In the genomic region with DNA sequence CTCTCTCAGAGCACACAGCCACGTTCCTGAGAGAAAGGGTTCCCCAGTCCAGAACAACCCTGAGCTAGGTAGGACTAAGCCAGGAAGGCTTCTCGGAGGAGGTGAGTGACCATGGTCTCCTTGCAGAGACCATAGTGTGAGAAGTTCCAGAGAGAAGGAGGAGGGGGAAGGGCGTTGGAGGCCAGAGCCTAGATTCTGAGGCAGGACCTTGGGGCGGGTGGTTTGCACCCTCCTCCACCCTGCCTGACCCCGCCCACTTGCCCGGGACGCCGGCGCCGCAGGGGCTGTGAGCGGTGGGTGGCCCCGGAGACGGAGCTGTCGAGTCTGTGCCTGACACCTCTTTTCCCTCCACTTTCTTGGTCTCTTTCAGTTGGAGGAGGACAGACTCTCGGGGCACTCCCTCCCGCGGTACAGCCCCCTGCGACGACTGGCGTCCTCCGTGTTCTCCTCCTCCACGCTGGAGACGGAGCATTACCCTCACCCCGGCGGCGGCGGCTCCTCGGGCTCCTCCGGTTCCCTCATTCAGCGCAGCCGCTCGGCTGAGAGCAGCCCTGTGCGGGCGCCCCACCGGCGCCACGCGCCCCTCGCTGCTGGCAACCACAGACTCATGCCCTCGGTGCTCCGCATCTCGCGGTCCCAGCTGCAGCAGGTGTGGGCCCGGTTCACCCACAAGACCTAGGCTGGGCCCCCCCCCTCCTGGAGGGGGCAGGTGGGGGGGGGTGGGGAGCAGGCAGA, we compare ENCODE assay signal across 8 cellular contexts.
DNase-seq lines count a peak whose midpoint lies in the region; ATAC-seq and TF ChIP-seq lines count a peak whose summit lies in the region.

No MANE protein-coding gene starts in this region.

- ATAC-seq in GM21619 (IDR thresholded peaks at IDR 0.05; ENCODE audit: unreplicated experiment) (no peak), GM19351 (IDR thresholded peaks at IDR 0.05; ENCODE audit: unreplicated experiment) (no peak), HG03565 (IDR thresholded peaks at IDR 0.05; ENCODE audit: unreplicated experiment) (no peak), HG02759 (IDR thresholded peaks at IDR 0.05; ENCODE audit: unreplicated experiment) (no peak)

- DNase-seq in HEK293T (ENCODE audit: extremely low spot score) = peak; percentile 30
- peak; percentile 15 to 20 for DNase-seq in activated CD8-positive, alpha-beta memory T cell treated with anti-CD3 and anti-CD28 coated beads for 4 hours (ENCODE audit: low read depth in 2 of 2)
- DNase-seq in fibroblast of pulmonary artery (ENCODE audit: low read depth) = no peak
- DNase-seq in retina = peak; percentile 40

- peak overlapping the region; percentile 22 for H3K4me3 ChIP-seq in fibroblast of pulmonary artery (replicated peaks; ENCODE audit: low read depth, low read length)

- POLR2A ChIA-PET in HEK293T (lab: Yijun Ruan, JAX) = interaction anchor here (0.7 to 2.3 kb wide), 2 partner anchors 22 to 810 kb away, joined by 3 to 5 read pairs; no protein-coding TSS in a partner anchor

- CTCF ChIA-PET in HEK293T (lab: Yijun Ruan, JAX) = interaction anchor here (1.0 kb wide), 1 partner anchor 18 kb away, joined by 4 read pairs; no protein-coding TSS in a partner anchor

- TF ChIP-seq CTCF in fibroblast of pulmonary artery (IDR thresholded peaks at IDR 0.05; ENCODE audit: low read length, missing control alignments) = no peak

TF ChIP-seq in HEK293T, 16 proteins besides CTCF, POLR2A, EP300 and RAD21:
- TF ChIP-seq L3MBTL2 (conservative IDR thresholded peaks at IDR 0.05) = peak; percentile 50; the same call in 1 of the 2 replicates
- TF ChIP-seq HDGF (IDR thresholded peaks at IDR 0.05; ENCODE audit: borderline replicate concordance) = no peak
